ENCODE assay signal across 1 cellular context in genomic region chr17:47161988-47162622, GRCh38.
TF ChIP-seq lines count a peak whose summit lies in the region.

No MANE protein-coding gene starts in this region.

TF ChIP-seq in GM12878, 131 proteins besides CTCF, POLR2A, EP300 and RAD21:
- TF ChIP-seq ZBED1 (IDR thresholded peaks at IDR 0.05; ENCODE audit: borderline replicate concordance) (no peak), NR2F1 (conservative IDR thresholded peaks at IDR 0.05) (no peak), HDGF (IDR thresholded peaks at IDR 0.05) (no peak), PKNOX1 (IDR thresholded peaks at IDR 0.05) (no peak), ATF3 (IDR thresholded peaks at IDR 0.05; ENCODE audit: borderline replicate concordance, extremely low read depth, low read depth, low read length) (no peak), ZBTB4 (CRISPR knock-in tag; IDR thresholded peaks at IDR 0.05) (no peak), POLR2AphosphoS2 (IDR thresholded peaks at IDR 0.05; ENCODE audit: low read depth, low read length) (no peak), MEF2A (IDR thresholded peaks at IDR 0.05; ENCODE audit: insufficient read depth, low read depth, low read length) (no peak), SMARCA5 (IDR thresholded peaks at IDR 0.05) (no peak), PAX8 (IDR thresholded peaks at IDR 0.05) (no peak), SMAD1 (IDR thresholded peaks at IDR 0.05; ENCODE audit: low read depth, partially characterized antibody) (no peak)
- TF ChIP-seq, protein P1, sequence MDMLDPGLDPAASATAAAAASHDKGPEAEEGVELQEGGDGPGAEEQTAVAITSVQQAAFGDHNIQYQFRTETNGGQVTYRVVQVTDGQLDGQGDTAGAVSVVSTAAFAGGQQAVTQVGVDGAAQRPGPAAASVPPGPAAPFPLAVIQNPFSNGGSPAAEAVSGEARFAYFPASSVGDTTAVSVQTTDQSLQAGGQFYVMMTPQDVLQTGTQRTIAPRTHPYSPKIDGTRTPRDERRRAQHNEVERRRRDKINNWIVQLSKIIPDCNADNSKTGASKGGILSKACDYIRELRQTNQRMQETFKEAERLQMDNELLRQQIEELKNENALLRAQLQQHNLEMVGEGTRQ (IDR thresholded peaks at IDR 0.05; ENCODE audit: borderline replicate concordance, low read depth, low read length), result no peak
- TF ChIP-seq, protein P2, sequence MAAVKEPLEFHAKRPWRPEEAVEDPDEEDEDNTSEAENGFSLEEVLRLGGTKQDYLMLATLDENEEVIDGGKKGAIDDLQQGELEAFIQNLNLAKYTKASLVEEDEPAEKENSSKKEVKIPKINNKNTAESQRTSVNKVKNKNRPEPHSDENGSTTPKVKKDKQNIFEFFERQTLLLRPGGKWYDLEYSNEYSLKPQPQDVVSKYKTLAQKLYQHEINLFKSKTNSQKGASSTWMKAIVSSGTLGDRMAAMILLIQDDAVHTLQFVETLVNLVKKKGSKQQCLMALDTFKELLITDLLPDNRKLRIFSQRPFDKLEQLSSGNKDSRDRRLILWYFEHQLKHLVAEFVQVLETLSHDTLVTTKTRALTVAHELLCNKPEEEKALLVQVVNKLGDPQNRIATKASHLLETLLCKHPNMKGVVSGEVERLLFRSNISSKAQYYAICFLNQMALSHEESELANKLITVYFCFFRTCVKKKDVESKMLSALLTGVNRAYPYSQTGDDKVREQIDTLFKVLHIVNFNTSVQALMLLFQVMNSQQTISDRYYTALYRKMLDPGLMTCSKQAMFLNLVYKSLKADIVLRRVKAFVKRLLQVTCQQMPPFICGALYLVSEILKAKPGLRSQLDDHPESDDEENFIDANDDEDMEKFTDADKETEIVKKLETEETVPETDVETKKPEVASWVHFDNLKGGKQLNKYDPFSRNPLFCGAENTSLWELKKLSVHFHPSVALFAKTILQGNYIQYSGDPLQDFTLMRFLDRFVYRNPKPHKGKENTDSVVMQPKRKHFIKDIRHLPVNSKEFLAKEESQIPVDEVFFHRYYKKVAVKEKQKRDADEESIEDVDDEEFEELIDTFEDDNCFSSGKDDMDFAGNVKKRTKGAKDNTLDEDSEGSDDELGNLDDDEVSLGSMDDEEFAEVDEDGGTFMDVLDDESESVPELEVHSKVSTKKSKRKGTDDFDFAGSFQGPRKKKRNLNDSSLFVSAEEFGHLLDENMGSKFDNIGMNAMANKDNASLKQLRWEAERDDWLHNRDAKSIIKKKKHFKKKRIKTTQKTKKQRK (IDR thresholded peaks at IDR 0.05; ENCODE audit: low read depth, low read length), result no peak
